Comparison of ENCODE assay signal across 1 cellular context in genomic region chr6:12348530-12349511, GRCh38.
TF ChIP-seq lines count a peak whose summit lies in the region.

No MANE protein-coding gene starts in this region.

TF ChIP-seq in HepG2, 621 proteins besides CTCF, POLR2A, EP300 and RAD21 (continued from another document and continues in another):
- peak; percentile 68; the same call in 1 of the 2 replicates for TF ChIP-seq ZNF740 (CRISPR knock-in tag; IDR thresholded peaks at IDR 0.05)
- no peak for TF ChIP-seq ELF1 (CRISPR knock-in tag; IDR thresholded peaks at IDR 0.05)
- no peak for TF ChIP-seq ZNF292 (CRISPR knock-in tag; IDR thresholded peaks at IDR 0.05; ENCODE audit: borderline replicate concordance, low read depth)
- TF ChIP-seq CENPX (CRISPR knock-in tag; IDR thresholded peaks at IDR 0.05), result no peak
- TF ChIP-seq, protein P1, sequence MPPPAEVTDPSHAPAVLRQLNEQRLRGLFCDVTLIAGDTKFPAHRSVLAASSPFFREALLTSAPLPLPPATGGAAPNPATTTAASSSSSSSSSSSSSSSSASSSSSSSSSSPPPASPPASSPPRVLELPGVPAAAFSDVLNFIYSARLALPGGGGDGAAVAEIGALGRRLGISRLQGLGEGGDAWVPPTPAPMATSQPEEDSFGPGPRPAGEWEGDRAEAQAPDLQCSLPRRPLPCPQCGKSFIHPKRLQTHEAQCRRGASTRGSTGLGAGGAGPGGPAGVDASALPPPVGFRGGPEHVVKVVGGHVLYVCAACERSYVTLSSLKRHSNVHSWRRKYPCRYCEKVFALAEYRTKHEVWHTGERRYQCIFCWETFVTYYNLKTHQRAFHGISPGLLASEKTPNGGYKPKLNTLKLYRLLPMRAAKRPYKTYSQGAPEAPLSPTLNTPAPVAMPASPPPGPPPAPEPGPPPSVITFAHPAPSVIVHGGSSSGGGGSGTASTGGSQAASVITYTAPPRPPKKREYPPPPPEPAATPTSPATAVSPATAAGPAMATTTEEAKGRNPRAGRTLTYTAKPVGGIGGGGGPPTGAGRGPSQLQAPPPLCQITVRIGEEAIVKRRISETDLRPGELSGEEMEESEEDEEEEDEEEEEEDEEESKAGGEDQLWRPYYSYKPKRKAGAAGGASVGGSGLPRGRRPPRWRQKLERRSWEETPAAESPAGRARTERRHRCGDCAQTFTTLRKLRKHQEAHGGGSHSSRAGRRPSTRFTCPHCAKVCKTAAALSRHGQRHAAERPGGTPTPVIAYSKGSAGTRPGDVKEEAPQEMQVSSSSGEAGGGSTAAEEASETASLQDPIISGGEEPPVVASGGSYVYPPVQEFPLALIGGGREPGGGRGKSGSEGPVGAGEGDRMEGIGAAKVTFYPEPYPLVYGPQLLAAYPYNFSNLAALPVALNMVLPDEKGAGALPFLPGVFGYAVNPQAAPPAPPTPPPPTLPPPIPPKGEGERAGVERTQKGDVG (CRISPR knock-in tag; IDR thresholded peaks at IDR 0.05; ENCODE audit: borderline replicate concordance), result no peak
- no peak for TF ChIP-seq ZNF30 (CRISPR knock-in tag; IDR thresholded peaks at IDR 0.05)
- no peak for TF ChIP-seq ZNF382 (CRISPR knock-in tag; IDR thresholded peaks at IDR 0.05; ENCODE audit: borderline replicate concordance)
- no peak for TF ChIP-seq ZSCAN31 (CRISPR knock-in tag; IDR thresholded peaks at IDR 0.05; ENCODE audit: low read depth)
- 0 out of 2 replicates have a peak, but pooled peaks have one; percentile 30 for TF ChIP-seq HOXA3 (CRISPR knock-in tag; IDR thresholded peaks at IDR 0.05)
- TF ChIP-seq ZFX (CRISPR knock-in tag; IDR thresholded peaks at IDR 0.05; ENCODE audit: low read depth), result no peak
- no peak for TF ChIP-seq ZNF333 (CRISPR knock-in tag; IDR thresholded peaks at IDR 0.05; ENCODE audit: borderline replicate concordance)
- TF ChIP-seq ZNF205 (CRISPR knock-in tag; IDR thresholded peaks at IDR 0.05), result no peak
- TF ChIP-seq, protein P2, sequence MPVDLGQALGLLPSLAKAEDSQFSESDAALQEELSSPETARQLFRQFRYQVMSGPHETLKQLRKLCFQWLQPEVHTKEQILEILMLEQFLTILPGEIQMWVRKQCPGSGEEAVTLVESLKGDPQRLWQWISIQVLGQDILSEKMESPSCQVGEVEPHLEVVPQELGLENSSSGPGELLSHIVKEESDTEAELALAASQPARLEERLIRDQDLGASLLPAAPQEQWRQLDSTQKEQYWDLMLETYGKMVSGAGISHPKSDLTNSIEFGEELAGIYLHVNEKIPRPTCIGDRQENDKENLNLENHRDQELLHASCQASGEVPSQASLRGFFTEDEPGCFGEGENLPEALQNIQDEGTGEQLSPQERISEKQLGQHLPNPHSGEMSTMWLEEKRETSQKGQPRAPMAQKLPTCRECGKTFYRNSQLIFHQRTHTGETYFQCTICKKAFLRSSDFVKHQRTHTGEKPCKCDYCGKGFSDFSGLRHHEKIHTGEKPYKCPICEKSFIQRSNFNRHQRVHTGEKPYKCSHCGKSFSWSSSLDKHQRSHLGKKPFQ (CRISPR knock-in tag; IDR thresholded peaks at IDR 0.05; ENCODE audit: insufficient replicate concordance), result no peak
- TF ChIP-seq NCOA5 (CRISPR knock-in tag; IDR thresholded peaks at IDR 0.05), result no peak
- no peak for TF ChIP-seq GMEB2 (CRISPR knock-in tag; IDR thresholded peaks at IDR 0.05; ENCODE audit: low read depth)
- TF ChIP-seq, protein P3, sequence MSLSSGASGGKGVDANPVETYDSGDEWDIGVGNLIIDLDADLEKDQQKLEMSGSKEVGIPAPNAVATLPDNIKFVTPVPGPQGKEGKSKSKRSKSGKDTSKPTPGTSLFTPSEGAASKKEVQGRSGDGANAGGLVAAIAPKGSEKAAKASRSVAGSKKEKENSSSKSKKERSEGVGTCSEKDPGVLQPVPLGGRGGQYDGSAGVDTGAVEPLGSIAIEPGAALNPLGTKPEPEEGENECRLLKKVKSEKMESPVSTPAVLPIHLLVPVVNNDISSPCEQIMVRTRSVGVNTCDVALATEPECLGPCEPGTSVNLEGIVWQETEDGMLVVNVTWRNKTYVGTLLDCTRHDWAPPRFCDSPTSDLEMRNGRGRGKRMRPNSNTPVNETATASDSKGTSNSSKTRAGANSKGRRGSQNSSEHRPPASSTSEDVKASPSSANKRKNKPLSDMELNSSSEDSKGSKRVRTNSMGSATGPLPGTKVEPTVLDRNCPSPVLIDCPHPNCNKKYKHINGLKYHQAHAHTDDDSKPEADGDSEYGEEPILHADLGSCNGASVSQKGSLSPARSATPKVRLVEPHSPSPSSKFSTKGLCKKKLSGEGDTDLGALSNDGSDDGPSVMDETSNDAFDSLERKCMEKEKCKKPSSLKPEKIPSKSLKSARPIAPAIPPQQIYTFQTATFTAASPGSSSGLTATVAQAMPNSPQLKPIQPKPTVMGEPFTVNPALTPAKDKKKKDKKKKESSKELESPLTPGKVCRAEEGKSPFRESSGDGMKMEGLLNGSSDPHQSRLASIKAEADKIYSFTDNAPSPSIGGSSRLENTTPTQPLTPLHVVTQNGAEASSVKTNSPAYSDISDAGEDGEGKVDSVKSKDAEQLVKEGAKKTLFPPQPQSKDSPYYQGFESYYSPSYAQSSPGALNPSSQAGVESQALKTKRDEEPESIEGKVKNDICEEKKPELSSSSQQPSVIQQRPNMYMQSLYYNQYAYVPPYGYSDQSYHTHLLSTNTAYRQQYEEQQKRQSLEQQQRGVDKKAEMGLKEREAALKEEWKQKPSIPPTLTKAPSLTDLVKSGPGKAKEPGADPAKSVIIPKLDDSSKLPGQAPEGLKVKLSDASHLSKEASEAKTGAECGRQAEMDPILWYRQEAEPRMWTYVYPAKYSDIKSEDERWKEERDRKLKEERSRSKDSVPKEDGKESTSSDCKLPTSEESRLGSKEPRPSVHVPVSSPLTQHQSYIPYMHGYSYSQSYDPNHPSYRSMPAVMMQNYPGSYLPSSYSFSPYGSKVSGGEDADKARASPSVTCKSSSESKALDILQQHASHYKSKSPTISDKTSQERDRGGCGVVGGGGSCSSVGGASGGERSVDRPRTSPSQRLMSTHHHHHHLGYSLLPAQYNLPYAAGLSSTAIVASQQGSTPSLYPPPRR (CRISPR knock-in tag; IDR thresholded peaks at IDR 0.05; ENCODE audit: borderline replicate concordance), result peak; percentile 94
- TF ChIP-seq ZNF704 (CRISPR knock-in tag; IDR thresholded peaks at IDR 0.05; ENCODE audit: borderline replicate concordance), result no peak
- no peak for TF ChIP-seq ZNF770 (CRISPR knock-in tag; IDR thresholded peaks at IDR 0.05)
- TF ChIP-seq, protein P4, sequence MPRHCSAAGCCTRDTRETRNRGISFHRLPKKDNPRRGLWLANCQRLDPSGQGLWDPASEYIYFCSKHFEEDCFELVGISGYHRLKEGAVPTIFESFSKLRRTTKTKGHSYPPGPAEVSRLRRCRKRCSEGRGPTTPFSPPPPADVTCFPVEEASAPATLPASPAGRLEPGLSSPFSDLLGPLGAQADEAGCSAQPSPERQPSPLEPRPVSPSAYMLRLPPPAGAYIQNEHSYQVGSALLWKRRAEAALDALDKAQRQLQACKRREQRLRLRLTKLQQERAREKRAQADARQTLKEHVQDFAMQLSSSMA (CRISPR knock-in tag; IDR thresholded peaks at IDR 0.05), result no peak
- no peak for TF ChIP-seq ZNF263 (CRISPR knock-in tag; IDR thresholded peaks at IDR 0.05)
- peak; percentile 48; the same call in 1 of the 2 replicates for TF ChIP-seq ZNF792 (CRISPR knock-in tag; IDR thresholded peaks at IDR 0.05)
- no peak for TF ChIP-seq MNT (IDR thresholded peaks at IDR 0.05)
- TF ChIP-seq SRF (IDR thresholded peaks at IDR 0.05; ENCODE audit: low read depth, low read length), result no peak
- no peak for TF ChIP-seq ZNF607 (CRISPR knock-in tag; IDR thresholded peaks at IDR 0.05; ENCODE audit: borderline replicate concordance)
- TF ChIP-seq MLLT10 (CRISPR knock-in tag; IDR thresholded peaks at IDR 0.05), result no peak
- TF ChIP-seq HNRNPLL (IDR thresholded peaks at IDR 0.05; ENCODE audit: low read depth, low read length, poor library complexity, severe bottlenecking), result no peak
- no peak for TF ChIP-seq KDM5A (IDR thresholded peaks at IDR 0.05; ENCODE audit: borderline replicate concordance, low read length)
- no peak for TF ChIP-seq TRIM24 (CRISPR knock-in tag; IDR thresholded peaks at IDR 0.05)
- TF ChIP-seq HNF4A (CRISPR knock-in tag; IDR thresholded peaks at IDR 0.05), result 0 out of 2 replicates have a peak, but pooled peaks have one; percentile 19
- no peak for TF ChIP-seq XBP1 (CRISPR knock-in tag; IDR thresholded peaks at IDR 0.05)
- TF ChIP-seq HHEX (CRISPR knock-in tag; IDR thresholded peaks at IDR 0.05), result no peak
- no peak for TF ChIP-seq PCBP1 (IDR thresholded peaks at IDR 0.05; ENCODE audit: borderline replicate concordance, low read depth, low read length)
- TF ChIP-seq IRF2 (CRISPR knock-in tag; IDR thresholded peaks at IDR 0.05), result 0 out of 2 replicates have a peak, but pooled peaks have one; percentile 44
- TF ChIP-seq CCAR2 (optimal IDR thresholded peaks at IDR 0.05; ENCODE audit: low read depth, low read length), result no peak
- TF ChIP-seq, protein P5, sequence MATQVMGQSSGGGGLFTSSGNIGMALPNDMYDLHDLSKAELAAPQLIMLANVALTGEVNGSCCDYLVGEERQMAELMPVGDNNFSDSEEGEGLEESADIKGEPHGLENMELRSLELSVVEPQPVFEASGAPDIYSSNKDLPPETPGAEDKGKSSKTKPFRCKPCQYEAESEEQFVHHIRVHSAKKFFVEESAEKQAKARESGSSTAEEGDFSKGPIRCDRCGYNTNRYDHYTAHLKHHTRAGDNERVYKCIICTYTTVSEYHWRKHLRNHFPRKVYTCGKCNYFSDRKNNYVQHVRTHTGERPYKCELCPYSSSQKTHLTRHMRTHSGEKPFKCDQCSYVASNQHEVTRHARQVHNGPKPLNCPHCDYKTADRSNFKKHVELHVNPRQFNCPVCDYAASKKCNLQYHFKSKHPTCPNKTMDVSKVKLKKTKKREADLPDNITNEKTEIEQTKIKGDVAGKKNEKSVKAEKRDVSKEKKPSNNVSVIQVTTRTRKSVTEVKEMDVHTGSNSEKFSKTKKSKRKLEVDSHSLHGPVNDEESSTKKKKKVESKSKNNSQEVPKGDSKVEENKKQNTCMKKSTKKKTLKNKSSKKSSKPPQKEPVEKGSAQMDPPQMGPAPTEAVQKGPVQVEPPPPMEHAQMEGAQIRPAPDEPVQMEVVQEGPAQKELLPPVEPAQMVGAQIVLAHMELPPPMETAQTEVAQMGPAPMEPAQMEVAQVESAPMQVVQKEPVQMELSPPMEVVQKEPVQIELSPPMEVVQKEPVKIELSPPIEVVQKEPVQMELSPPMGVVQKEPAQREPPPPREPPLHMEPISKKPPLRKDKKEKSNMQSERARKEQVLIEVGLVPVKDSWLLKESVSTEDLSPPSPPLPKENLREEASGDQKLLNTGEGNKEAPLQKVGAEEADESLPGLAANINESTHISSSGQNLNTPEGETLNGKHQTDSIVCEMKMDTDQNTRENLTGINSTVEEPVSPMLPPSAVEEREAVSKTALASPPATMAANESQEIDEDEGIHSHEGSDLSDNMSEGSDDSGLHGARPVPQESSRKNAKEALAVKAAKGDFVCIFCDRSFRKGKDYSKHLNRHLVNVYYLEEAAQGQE (IDR thresholded peaks at IDR 0.05; ENCODE audit: borderline replicate concordance in 1 of 2, low read depth in 1 of 2, low read length in 2 of 2), result no peak
- no peak for TF ChIP-seq TAF1 (CRISPR knock-in tag; IDR thresholded peaks at IDR 0.05)
- TF ChIP-seq KAT7 (CRISPR knock-in tag; IDR thresholded peaks at IDR 0.05; ENCODE audit: borderline replicate concordance), result no peak
